ENCODE assay signal across 1 cellular context in genomic region chr7:99737726-99738125, GRCh38.
TF ChIP-seq lines count a peak whose summit lies in the region.

No MANE protein-coding gene starts in this region.

TF ChIP-seq in HEK293, 187 proteins besides CTCF, POLR2A, EP300 and RAD21 (continued from another document):
- TF ChIP-seq ZNF518A (tag by site-specific recombination; conservative IDR thresholded peaks at IDR 0.05; ENCODE audit: low read depth), result peak; percentile 40; the same call in 1 of the 2 replicates
- TF ChIP-seq ZBTB48 (tag by site-specific recombination; IDR thresholded peaks at IDR 0.05), result 0 out of 2 replicates have a peak, but pooled peaks have one; percentile 19
- TF ChIP-seq ZNF473 (tag by site-specific recombination; IDR thresholded peaks at IDR 0.05), result no peak
- TF ChIP-seq MZF1 (tag by site-specific recombination; IDR thresholded peaks at IDR 0.05; ENCODE audit: borderline replicate concordance), result no peak
